ENCODE assay signal across 1 cellular context in genomic region chr12:8154526-8154925, GRCh38.
TF ChIP-seq lines count a peak whose summit lies in the region.

No MANE protein-coding gene starts in this region.

TF ChIP-seq in IMR-90, 13 proteins besides CTCF, POLR2A, EP300 and RAD21:
- TF ChIP-seq USF2 (IDR thresholded peaks at IDR 0.05; ENCODE audit: low read depth, low read length) = no peak
- no peak for TF ChIP-seq CEBPB (IDR thresholded peaks at IDR 0.05; ENCODE audit: low read depth, low read length)
- TF ChIP-seq ELK1 (IDR thresholded peaks at IDR 0.05; ENCODE audit: borderline replicate concordance, low read depth, low read length) = no peak
- TF ChIP-seq MXI1 (IDR thresholded peaks at IDR 0.05; ENCODE audit: borderline replicate concordance, low read depth, low read length) = no peak
- TF ChIP-seq MAZ (IDR thresholded peaks at IDR 0.05; ENCODE audit: borderline replicate concordance, low read depth, low read length) = no peak
- no peak for TF ChIP-seq CHD1 (IDR thresholded peaks at IDR 0.05; ENCODE audit: low read depth, low read length)
- TF ChIP-seq BHLHE40 (IDR thresholded peaks at IDR 0.05; ENCODE audit: low read depth, low read length) = no peak
- no peak for TF ChIP-seq SMC3 (IDR thresholded peaks at IDR 0.05; ENCODE audit: low read depth, low read length)
- TF ChIP-seq FOS (IDR thresholded peaks at IDR 0.05; ENCODE audit: low read depth, low read length) = no peak
- TF ChIP-seq RCOR1 (IDR thresholded peaks at IDR 0.05; ENCODE audit: insufficient replicate concordance, low read length) = no peak
- TF ChIP-seq RFX5 (IDR thresholded peaks at IDR 0.05; ENCODE audit: low read depth, low read length) = no peak
- TF ChIP-seq MAFK (IDR thresholded peaks at IDR 0.05; ENCODE audit: low read depth, low read length) = no peak
- TF ChIP-seq NFE2L2 (IDR thresholded peaks at IDR 0.05; ENCODE audit: low read depth, low read length) = no peak
